1 cellular context compared by ENCODE assay signal in genomic region chr6:144364208-144364718, GRCh38.
TF ChIP-seq lines count a peak whose summit lies in the region.

No MANE protein-coding gene starts in this region.

TF ChIP-seq in IMR-90, 13 proteins besides CTCF, POLR2A, EP300 and RAD21 (continued from another document):
- TF ChIP-seq CHD1 (IDR thresholded peaks at IDR 0.05; ENCODE audit: low read depth, low read length), result no peak
- no peak for TF ChIP-seq SMC3 (IDR thresholded peaks at IDR 0.05; ENCODE audit: low read depth, low read length)
- TF ChIP-seq BHLHE40 (IDR thresholded peaks at IDR 0.05; ENCODE audit: low read depth, low read length), result no peak
- TF ChIP-seq NFE2L2 (IDR thresholded peaks at IDR 0.05; ENCODE audit: low read depth, low read length), result no peak
- TF ChIP-seq RFX5 (IDR thresholded peaks at IDR 0.05; ENCODE audit: low read depth, low read length), result no peak
